In the genomic region with DNA sequence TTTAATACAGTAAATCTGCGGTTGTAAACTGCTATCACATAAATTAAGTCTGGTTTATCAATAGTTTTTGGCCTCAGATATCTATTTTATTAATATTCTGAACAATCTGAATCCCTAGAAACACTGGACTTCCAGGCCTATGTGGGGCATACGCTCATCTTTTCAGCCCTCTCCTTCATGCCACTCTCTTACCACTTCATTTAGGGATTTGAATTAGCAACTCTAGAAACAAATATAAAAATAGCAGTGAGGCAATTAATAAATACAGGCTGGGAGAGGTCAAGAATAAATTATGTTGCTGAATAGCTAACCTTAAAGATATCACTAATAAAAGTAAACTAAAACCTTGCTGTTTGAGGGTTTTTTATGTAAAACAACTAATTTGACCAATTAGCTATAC, we compare ENCODE assay signal across 20 cellular contexts.
DNase-seq lines count a peak whose midpoint lies in the region; ATAC-seq and TF ChIP-seq lines count a peak whose summit lies in the region.
"Had no signal": no experiment of that assay in that cellular context is flagged by ENCODE, and none has a peak within 500 bp of the region (broad histone marks: within the 10 kb centered on the region; RNA-seq: fewer than 3 reads in every experiment).

No MANE protein-coding gene starts in this region.

- no peak overlapping the region for H3K9ac ChIP-seq in skeletal muscle tissue (ENCODE audit: low read depth in 1 of 3, low read length in 3 of 3)
- H3K9ac ChIP-seq: BLaER1 had no signal

- H3K4me3 ChIP-seq in esophagus muscularis mucosa: no peak overlapping the region
- H3K4me3 ChIP-seq in psoas muscle: no peak overlapping the region
- no peak overlapping the region for H3K4me3 ChIP-seq in skeletal muscle tissue (ENCODE audit: low read length in 3 of 3)
- H3K4me3 ChIP-seq in sigmoid colon: no peak overlapping the region
- H3K4me3 ChIP-seq: BLaER1, GM12878 had no signal

- H3K27me3 ChIP-seq in esophagus muscularis mucosa (no peaks in the 10 kb centered on the region), psoas muscle (ENCODE audit: insufficient read depth in 3 of 3, low read length in 2 of 3) (no peaks in the 10 kb centered on the region), skeletal muscle tissue (ENCODE audit: control insufficient read depth in 3 of 3, insufficient read depth in 3 of 3, low read length in 3 of 3) (no peaks in the 10 kb centered on the region), sigmoid colon (no peaks in the 10 kb centered on the region)
- H3K27me3 ChIP-seq: BE2C, BLaER1 had no signal

- H3K27ac ChIP-seq in esophagus muscularis mucosa (replicated peaks in 1 of 4) (peak overlapping the region in 3 of 4 donors; percentile 8 to 83 (median 75)), psoas muscle (peak overlapping the region; percentile 82), skeletal muscle tissue (ENCODE audit: low read depth, low read length) (peak overlapping the region; percentile 62), sigmoid colon (no peak overlapping the region)
- H3K27ac ChIP-seq: BLaER1 had no signal

- ATAC-seq in psoas muscle (peak in 3 of 4 donors; percentile 51 to 70 (median 59)), GM18861 (IDR thresholded peaks at IDR 0.05; ENCODE audit: unreplicated experiment) (no peak)

- TF ChIP-seq POLR2A in esophagus muscularis mucosa (IDR thresholded peaks at IDR 0.05; ENCODE audit: low read depth) (no peak), sigmoid colon (IDR thresholded peaks at IDR 0.05) (no peak)

- intact Hi-C loops in esophagus muscularis mucosa (cut with DNase I) (no loop called here), psoas muscle (cut with DNase I) (loop anchor here in 1 of 2 donors (5.0 kb wide), 1 partner anchor 95 kb away; no protein-coding TSS in a partner anchor), sigmoid colon (cut with DNase I) (no loop called here)

- H3K4me1 ChIP-seq in esophagus muscularis mucosa (peaks cover 0 to 34% (median 32%) of the 10 kb centered on the region in 4 donors), psoas muscle (peaks cover 18% of the 10 kb centered on the region), skeletal muscle tissue (ENCODE audit: control insufficient read depth in 3 of 3, insufficient read depth in 3 of 3, low read length in 3 of 3) (peaks cover 4 to 12% (median 4%) of the 10 kb centered on the region in 3 donors), sigmoid colon (peaks cover 0 to 10% (median 5%) of the 10 kb centered on the region in 4 donors)
- H3K4me1 ChIP-seq: BE2C had no signal

- TF ChIP-seq CTCF in esophagus muscularis mucosa (IDR thresholded peaks at IDR 0.05): no peak
- no peak for TF ChIP-seq CTCF in psoas muscle (IDR thresholded peaks at IDR 0.05)
- no peak for TF ChIP-seq CTCF in sigmoid colon (IDR thresholded peaks at IDR 0.05)

- H3K36me3 ChIP-seq in esophagus muscularis mucosa (no peaks in the 10 kb centered on the region), psoas muscle (ENCODE audit: insufficient read depth in 1 of 2, low read depth in 1 of 2) (no peaks in the 10 kb centered on the region), skeletal muscle tissue (ENCODE audit: control insufficient read depth in 3 of 3, insufficient read depth in 3 of 3, low read length in 3 of 3) (no peaks in the 10 kb centered on the region), sigmoid colon (no peaks in the 10 kb centered on the region)
- H3K36me3 ChIP-seq: BE2C, BLaER1 had no signal

- WGBS in esophagus muscularis mucosa: 96% methylated on average over 2 of the region's 2 CpGs
- 67 to 82% (median 74%) methylated on average over 2 of the region's 2 CpGs for WGBS in psoas muscle, 3 donors
- 91 to 93% methylated on average over 2 of the region's 2 CpGs for WGBS in sigmoid colon, 2 donors

- H3K9me3 ChIP-seq in esophagus muscularis mucosa (no peaks in the 10 kb centered on the region), psoas muscle (no peaks in the 10 kb centered on the region), skeletal muscle tissue (ENCODE audit: control insufficient read depth in 3 of 3, low read length in 3 of 3) (no peaks in the 10 kb centered on the region), sigmoid colon (no peaks in the 10 kb centered on the region)
- H3K9me3 ChIP-seq: BE2C, BLaER1 had no signal

- no peak for DNase-seq in esophagus muscularis mucosa (ENCODE audit: extremely low spot score)
- DNase-seq in psoas muscle: no peak
- no peak for DNase-seq in sigmoid colon
- DNase-seq: 8988T; ACHN; BE2C; CD4-positive, alpha-beta memory T cell; CD4-positive, CD25-positive, alpha-beta regulatory T cell; CD8-positive, alpha-beta memory T cell; COR-L47; DMS153; DMS53; DMS79; DND-41; EL; GDM1 had no signal

- TF ChIP-seq EP300 in esophagus muscularis mucosa (IDR thresholded peaks at IDR 0.05) (no peak), sigmoid colon (IDR thresholded peaks at IDR 0.05) (no peak)

Comparison
In these comparisons a context has a peak if more than half of its experiments do, and no peak if none do; other contexts are left out.
1. H3K27ac ChIP-seq: peak in esophagus muscularis mucosa (3 of 4), psoas muscle (single experiment) and skeletal muscle tissue (single experiment); none in sigmoid colon (0 of 4).